12 cellular contexts compared by ENCODE assay signal in genomic region chr11:67278939-67279588, GRCh38. TPM values are rescaled to one million over a fixed set of nuclear protein-coding genes. Genes with fewer than 3 reads are reported as not detected.
DNase-seq lines count a peak whose midpoint lies in the region; ATAC-seq and TF ChIP-seq lines count a peak whose summit lies in the region.
"Had no signal": no experiment of that assay in that cellular context is flagged by ENCODE, and none has a peak within 500 bp of the region (broad histone marks: within the 10 kb centered on the region; RNA-seq: fewer than 3 reads in every experiment).

No MANE protein-coding gene starts in this region.

- H3K4me3 ChIP-seq in MM.1S (ENCODE audit: low read length) (no peak overlapping the region), osteoblast (ENCODE audit: insufficient read depth, low read length) (no peak overlapping the region)

- H3K27me3 ChIP-seq in MM.1S (replicated peaks; ENCODE audit: insufficient read depth, low read length) (no peaks in the 10 kb centered on the region), osteoblast (ENCODE audit: insufficient read depth, low read length) (no peaks in the 10 kb centered on the region)

- H3K4me1 ChIP-seq in MM.1S (ENCODE audit: low read length) (peaks cover 41% of the 10 kb centered on the region), osteoblast (ENCODE audit: insufficient read depth, low read length) (peaks cover 15% of the 10 kb centered on the region)

- no peak overlapping the region for H3K9ac ChIP-seq in MM.1S (ENCODE audit: low read length)

- TF ChIP-seq CTCF in CD14-positive monocyte (IDR thresholded peaks at IDR 0.05) (no peak), MM.1S (IDR thresholded peaks at IDR 0.05; ENCODE audit: low read length) (no peak), osteoblast (IDR thresholded peaks at IDR 0.05; ENCODE audit: extremely low read depth, low read depth, low read length) (no peak)

- H2AFZ ChIP-seq in MM.1S (ENCODE audit: low read length) (no peak overlapping the region), osteoblast (ENCODE audit: low read length) (no peak overlapping the region)

- H3K36me3 ChIP-seq in MM.1S (replicated peaks; ENCODE audit: insufficient read depth, low read length) (peaks cover 17% of the 10 kb centered on the region), osteoblast (ENCODE audit: insufficient read depth, low read length) (peaks cover 45% of the 10 kb centered on the region)

- peaks cover 95% of the 10 kb centered on the region for H3K79me2 ChIP-seq in MM.1S (ENCODE audit: low read length)
- peaks cover 58% of the 10 kb centered on the region for H3K79me2 ChIP-seq in osteoblast (ENCODE audit: insufficient read depth, low read length)

- H3K36me3 Mint-ChIP-seq in CD14-positive monocyte = peaks cover 69 to 93% of the 10 kb centered on the region in 2 donors
- H3K36me3 Mint-ChIP-seq in dendritic cell treated with granulocyte-macrophage colony-stimulating factor and Interleukin-4, amounts not matched to agents 40 ng/mL and 50 ng/mL, for 4 days (ENCODE audit: low read depth) = peaks cover 100% of the 10 kb centered on the region

- no peaks in the 10 kb centered on the region for H4K20me1 ChIP-seq in MM.1S (ENCODE audit: insufficient read depth, low read length)
- peaks cover 3% of the 10 kb centered on the region for H4K20me1 ChIP-seq in osteoblast (ENCODE audit: insufficient read depth, low read length)

- peak overlapping the region in 1 of 2 donors; percentile 63 for H3K4me3 Mint-ChIP-seq in CD14-positive monocyte
- H3K4me3 Mint-ChIP-seq in dendritic cell treated with granulocyte-macrophage colony-stimulating factor and Interleukin-4, amounts not matched to agents 40 ng/mL and 50 ng/mL, for 4 days = peak overlapping the region; percentile 28
- H3K4me3 Mint-ChIP-seq: HFFc6 had no signal

- H3K4me2 ChIP-seq in MM.1S (ENCODE audit: low read depth, low read length) (no peak overlapping the region), osteoblast (ENCODE audit: insufficient read depth, low read length) (no peak overlapping the region)

- DNase-seq in CD14-positive monocyte (ENCODE audit: low spot score) = peak; percentile 38
- no peak for DNase-seq in MM.1S
- DNase-seq in osteoblast (ENCODE audit: insufficient read length, low spot score, missing footprints) = peak; percentile 69
- no peak for DNase-seq in HuH-7.5 (ENCODE audit: low spot score)
- DNase-seq in HEK293T (ENCODE audit: extremely low spot score) = no peak
- DNase-seq: HFFc6; small intestine; stimulated activated CD8-positive, alpha-beta memory T cell treated with anti-CD3 and anti-CD28 coated beads, Interleukin-4, amount 100 ng/mL, for 48 hours; T-helper 9 cell had no signal

- H3F3A ChIP-seq in MM.1S (ENCODE audit: insufficient read depth, low read length) = peaks cover 32% of the 10 kb centered on the region

- no peaks in the 10 kb centered on the region for H3K9me2 ChIP-seq in MM.1S (replicated peaks; ENCODE audit: insufficient read depth, low read length)

- H3K27me3 Mint-ChIP-seq in CD14-positive monocyte (ENCODE audit: low read depth in 3 of 3) = peaks cover 0 to 8% (median 7%) of the 10 kb centered on the region in 3 donors
- no peaks in the 10 kb centered on the region for H3K27me3 Mint-ChIP-seq in dendritic cell treated with granulocyte-macrophage colony-stimulating factor and Interleukin-4, amounts not matched to agents 40 ng/mL and 50 ng/mL, for 4 days

- H3K27ac Mint-ChIP-seq in CD14-positive monocyte = peak overlapping the region; percentile 89 to 97 (median 94)
- peak overlapping the region; percentile 98 for H3K27ac Mint-ChIP-seq in dendritic cell treated with granulocyte-macrophage colony-stimulating factor and Interleukin-4, amounts not matched to agents 40 ng/mL and 50 ng/mL, for 4 days
- H3K27ac Mint-ChIP-seq: HFFc6 had no signal

- intact Hi-C loops in CD14-positive monocyte (cut with micrococcal nuclease) = loop anchor here in 1 of 2 donors (10.0 kb wide), 1 partner anchor 226 kb away; the partner anchor contains the start of genes CDK2AP2 and PITPNM1
- intact Hi-C loops in dendritic cell treated with granulocyte-macrophage colony-stimulating factor and Interleukin-4, amounts not matched to agents 40 ng/mL and 50 ng/mL, for 4 days (cut with micrococcal nuclease) = no loop called here

- peaks cover 97% of the 10 kb centered on the region for H3K4me1 Mint-ChIP-seq in CD14-positive monocyte
- peaks cover 100% of the 10 kb centered on the region for H3K4me1 Mint-ChIP-seq in dendritic cell treated with granulocyte-macrophage colony-stimulating factor and Interleukin-4, amounts not matched to agents 40 ng/mL and 50 ng/mL, for 4 days (ENCODE audit: low read depth)

- H3K27ac ChIP-seq in MM.1S (ENCODE audit: low read length) (peak overlapping the region; percentile 92; the same call in 1 of the 2 replicates), osteoblast (ENCODE audit: low read depth, low read length) (no peak overlapping the region)

- POLR2A ChIA-PET in HEK293T (lab: Yijun Ruan, JAX) = interaction anchor here (1.5 kb wide), 1 partner anchor 10 kb away, joined by 5 read pairs; the partner anchor contains the start of gene ANKRD13D

- ATAC-seq in HG03097 (IDR thresholded peaks at IDR 0.05; ENCODE audit: low FRiP score, unreplicated experiment) = no peak
- no peak for ATAC-seq in HG02840 (IDR thresholded peaks at IDR 0.05; ENCODE audit: low FRiP score, unreplicated experiment)

- H3K9me3 ChIP-seq in MM.1S (replicated peaks; ENCODE audit: insufficient read depth, low read length) (no peaks in the 10 kb centered on the region), osteoblast (ENCODE audit: low read depth, low read length) (no peaks in the 10 kb centered on the region)

- CTCF ChIA-PET in HEK293T (lab: Yijun Ruan, JAX) = no interaction called here

- peaks cover 0 to 3% (median 2%) of the 10 kb centered on the region in 7 donors for H3K9me3 Mint-ChIP-seq in CD14-positive monocyte
- H3K9me3 Mint-ChIP-seq in dendritic cell treated with granulocyte-macrophage colony-stimulating factor and Interleukin-4, amounts not matched to agents 40 ng/mL and 50 ng/mL, for 4 days = peaks cover 8% of the 10 kb centered on the region
- H3K9me3 Mint-ChIP-seq: HFFc6 had no signal

TF ChIP-seq in HEK293T, 16 proteins besides CTCF, POLR2A, EP300 and RAD21:
- TF ChIP-seq FOXK2 (IDR thresholded peaks at IDR 0.05) = no peak
- TF ChIP-seq BHLHE40 (IDR thresholded peaks at IDR 0.05; ENCODE audit: borderline replicate concordance) = no peak
- TF ChIP-seq ELF4 (IDR thresholded peaks at IDR 0.05) = no peak
- no peak for TF ChIP-seq ZNF384 (IDR thresholded peaks at IDR 0.05)
- TF ChIP-seq SUZ12 (IDR thresholded peaks at IDR 0.05) = no peak
- no peak for TF ChIP-seq ARNT (IDR thresholded peaks at IDR 0.05)
- TF ChIP-seq L3MBTL2 (conservative IDR thresholded peaks at IDR 0.05) = no peak
- TF ChIP-seq SP1 (IDR thresholded peaks at IDR 0.05) = no peak
- TF ChIP-seq PKNOX1 (IDR thresholded peaks at IDR 0.05) = no peak
- TF ChIP-seq FOXA1 (IDR thresholded peaks at IDR 0.05) = no peak
- no peak for TF ChIP-seq TARDBP (IDR thresholded peaks at IDR 0.05)
- no peak for TF ChIP-seq NFRKB (IDR thresholded peaks at IDR 0.05)
- no peak for TF ChIP-seq LEF1 (IDR thresholded peaks at IDR 0.05; ENCODE audit: borderline replicate concordance)
- no peak for TF ChIP-seq HDGF (IDR thresholded peaks at IDR 0.05; ENCODE audit: borderline replicate concordance)
- no peak for TF ChIP-seq FOXM1 (IDR thresholded peaks at IDR 0.05; ENCODE audit: borderline replicate concordance)
- TF ChIP-seq CTBP1 (IDR thresholded peaks at IDR 0.05; ENCODE audit: borderline replicate concordance) = no peak

RNA-seq across cellular contexts. Expression of gene ANKRD13D, which starts 10.0 kb away (rescaled TPM):
- polyA plus RNA-seq in CD14-positive monocyte = 10 to 100 TPM in 1 of 2 donors, 1 to 10 TPM in 1; 9.1 to 10.3 TPM
- 33.0 and 34.4 TPM in 2 replicates for total RNA-seq in osteoblast

RNA-seq across cellular contexts. Expression of gene GRK2, which starts 12.8 kb away (rescaled TPM):
- 10 to 100 TPM; 34.9 to 43.0 TPM for polyA plus RNA-seq in CD14-positive monocyte
- total RNA-seq in osteoblast = 21.4 and 23.6 TPM in 2 replicates

RNA-seq across cellular contexts. Expression of gene SSH3, which starts 24.3 kb away (rescaled TPM):
- polyA plus RNA-seq in CD14-positive monocyte = 1 to 10 TPM; 3.6 to 5.8 TPM
- 13.3 and 25.0 TPM in 2 replicates for total RNA-seq in osteoblast

Comparison
In these comparisons a context has a peak if more than half of its experiments do, and no peak if none do; other contexts are left out.
1. DNase-seq: peak in CD14-positive monocyte (single experiment) and osteoblast (single experiment); none in MM.1S (single experiment), HuH-7.5 (single experiment) and HEK293T (single experiment).